Comparison of ENCODE assay signal across 15 cellular contexts in the genomic region with DNA sequence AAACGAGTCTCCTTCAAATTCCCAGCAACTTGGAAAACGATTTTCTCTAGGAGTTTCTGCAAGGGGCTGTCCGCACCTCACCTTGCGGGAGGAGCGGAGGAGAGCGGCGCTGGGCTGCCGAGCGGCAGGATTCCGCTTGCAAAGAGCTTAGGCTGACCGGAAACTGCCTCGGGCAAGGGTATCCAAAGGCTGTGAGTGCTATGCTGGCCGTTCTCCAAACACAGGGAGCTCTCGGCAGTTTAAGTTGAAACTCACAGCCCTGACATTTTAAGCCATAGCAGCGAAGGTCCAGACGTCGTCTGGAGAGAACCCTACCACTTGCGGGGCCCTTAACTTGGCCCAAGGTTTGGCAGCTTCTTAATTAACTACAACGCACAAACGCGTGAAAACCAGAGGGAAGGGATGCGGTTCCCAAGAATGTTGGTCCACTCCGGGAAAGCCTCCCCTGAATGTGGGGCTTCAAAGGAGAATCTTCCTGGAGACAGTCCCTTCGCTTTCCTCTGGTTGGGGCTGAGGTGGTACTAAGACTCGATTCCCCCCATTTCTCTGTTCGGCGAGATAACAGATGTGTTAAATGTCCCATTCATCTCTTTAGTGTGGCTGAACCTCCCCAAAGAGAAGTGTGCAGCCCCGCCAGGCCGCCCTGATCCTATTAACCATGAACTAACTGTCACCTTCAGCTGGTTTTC. TPM values are rescaled to one million over a fixed set of nuclear protein-coding genes. Genes with fewer than 3 reads are reported as not detected.
A peak's percentile ranks its signal among the peaks of the same experiment; 100 is the strongest.
DNase-seq lines count a peak whose midpoint lies in the region; ATAC-seq and TF ChIP-seq lines count a peak whose summit lies in the region.
"Had no signal": no experiment of that assay in that cellular context is flagged by ENCODE, and none has a peak within 500 bp of the region (broad histone marks: within the 10 kb centered on the region; RNA-seq: fewer than 3 reads in every experiment).

No MANE protein-coding gene starts in this region.

- WGBS in aorta, 2 donors, result 6 to 8% methylated on average over 29 of the region's 29 CpGs

- in situ Hi-C loops in GM13976 (cut with MboI; ENCODE audit: low sequenced_read_pairs, unreplicated experiment), result no loop called here

- H3K36me3 ChIP-seq in aorta (ENCODE audit: control insufficient read depth in 1 of 2, insufficient read depth in 2 of 2, low read length in 1 of 2), result no peaks in the 10 kb centered on the region
- H3K36me3 ChIP-seq: SJSA1 had no signal

- TF ChIP-seq CTCF in GM13976 (IDR thresholded peaks at IDR 0.05; ENCODE audit: borderline replicate concordance, control extremely low read depth, extremely low read depth, insufficient read depth, missing control alignments), result no peak

- H3K4me3 ChIP-seq in aorta (ENCODE audit: low read length in 2 of 2), result no peak overlapping the region
- H3K4me3 ChIP-seq: SJSA1 had no signal

- intact Hi-C loops in aorta (cut with DNase I), result no loop called here

- H3K27me3 ChIP-seq in aorta (ENCODE audit: control insufficient read depth in 1 of 2, insufficient read depth in 2 of 2, low read length in 1 of 2), result no peaks in the 10 kb centered on the region

- peak; percentile 24 for DNase-seq in COLO668 (lab: John Stamatoyannopoulos, UW; ENCODE audit: unreplicated experiment)
- peak; percentile 17 for DNase-seq in GM13976 (ENCODE audit: low spot score)
- DNase-seq in RPMI8226, result peak; percentile 11
- peak; percentile 29 for DNase-seq in iPS-NIHi11 (ENCODE audit: low spot score)
- no peak for DNase-seq in aorta
- DNase-seq in amygdala (lab: John Stamatoyannopoulos, UW), result no peak
- no peak for DNase-seq in middle frontal gyrus (ENCODE audit: extremely low spot score, low spot score)
- DNase-seq: activated naive CD4-positive, alpha-beta T cell treated with anti-CD3 and anti-CD28 coated beads for 36 hours; cortex of kidney; posterior cingulate gyrus had no signal

- no peaks in the 10 kb centered on the region for H3K9me3 ChIP-seq in aorta (ENCODE audit: control insufficient read depth, low read length)

- H3K4me1 ChIP-seq in aorta (ENCODE audit: control insufficient read depth in 1 of 2, insufficient read depth in 2 of 2, low read length in 2 of 2), result no peaks in the 10 kb centered on the region

- no peak overlapping the region for H3K27ac ChIP-seq in aorta (ENCODE audit: low read depth in 1 of 2, low read length in 2 of 2)
- H3K27ac ChIP-seq: SJSA1 had no signal

- ATAC-seq in aorta (ENCODE audit: low FRiP score), result no peak
- ATAC-seq in HG02870 (IDR thresholded peaks at IDR 0.05; ENCODE audit: unreplicated experiment), result no peak
- ATAC-seq: activated CD4-positive, CD25-positive, alpha-beta regulatory T cell treated with anti-CD3 and anti-CD28 coated beads, Interleukin-2, amount 50 U/mL, for 24 hours had no signal

RNA-seq across cellular contexts. Expression of gene DBX1, which starts 1.1 kb away (rescaled TPM):
- total RNA-seq in aorta, result not detected
- polyA plus RNA-seq in aorta, result not detected
- total RNA-seq: activated naive CD4-positive, alpha-beta T cell treated with anti-CD3 and anti-CD28 coated beads for 36 hours; liver; SJSA1 had no signal
- polyA plus RNA-seq: BJ, liver had no signal

Comparison
In these comparisons a context has a peak if more than half of its experiments do, and no peak if none do; other contexts are left out.
1. DNase-seq: peak in COLO668 (single experiment), GM13976 (single experiment), RPMI8226 (single experiment) and iPS-NIHi11 (single experiment); none in aorta (0 of 2), amygdala (0 of 56) and middle frontal gyrus (single experiment).